ENCODE assay signal across 8 cellular contexts in the genomic region with DNA sequence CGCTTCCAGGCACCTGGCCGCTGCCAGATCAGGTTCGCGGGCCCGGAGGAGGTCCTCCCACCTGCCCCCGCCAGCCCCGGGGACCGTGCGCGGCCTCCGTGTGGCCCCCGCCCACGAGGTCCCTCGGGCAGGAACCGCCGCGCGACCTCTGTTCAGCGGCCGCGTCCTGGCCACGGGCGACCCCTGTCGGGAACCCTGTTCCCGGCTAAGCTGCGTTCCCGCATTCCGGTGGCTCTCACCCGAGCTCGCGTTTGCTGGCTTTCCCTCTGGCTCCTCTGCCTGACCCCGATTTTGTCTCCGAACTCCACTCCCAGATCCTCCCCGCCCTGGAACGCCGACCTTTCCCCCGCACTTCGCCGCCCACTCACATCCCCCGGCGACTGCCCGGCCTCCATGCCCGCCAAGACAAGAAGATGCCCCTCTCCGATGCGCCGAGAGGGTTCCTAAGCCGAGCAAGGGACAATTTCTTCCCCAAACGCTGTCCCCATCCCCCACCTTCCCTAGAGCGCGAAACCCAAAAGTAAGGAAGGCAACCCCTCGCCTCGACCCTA. TPM values are rescaled to one million over a fixed set of nuclear protein-coding genes. Genes with fewer than 3 reads are reported as not detected.
DNase-seq lines count a peak whose midpoint lies in the region; ATAC-seq and TF ChIP-seq lines count a peak whose summit lies in the region.

No MANE protein-coding gene starts in this region.

- peak overlapping the region; percentile 63 for H3K4me3 ChIP-seq in epithelial cell of proximal tubule (ENCODE audit: low read depth, low read length)

- peak; percentile 44 for TF ChIP-seq CTCF in epithelial cell of proximal tubule (conservative IDR thresholded peaks at IDR 0.05; ENCODE audit: low read depth, low read length)

- DNase-seq in KG1 (lab: John Stamatoyannopoulos, UW): peak; percentile 33
- DNase-seq in activated CD8-positive, alpha-beta memory T cell treated with anti-CD3 and anti-CD28 coated beads for 48 hours (ENCODE audit: low read depth in 2 of 3, low spot score in 2 of 3): peak; percentile 18 to 46 (median 44)
- DNase-seq in epithelial cell of proximal tubule (ENCODE audit: low read depth): no peak
- DNase-seq in mucosa of gallbladder (ENCODE audit: low spot score): peak; percentile 60
- DNase-seq in superior temporal gyrus (ENCODE audit: extremely low spot score): peak; percentile 68
- DNase-seq in foreskin melanocyte: no peak

- no peak for ATAC-seq in HG02884 (IDR thresholded peaks at IDR 0.05; ENCODE audit: unreplicated experiment)

- TF ChIP-seq POLR2A in GM18526 (IDR thresholded peaks at IDR 0.05; ENCODE audit: extremely low read depth, insufficient read length): peak; percentile 14

RNA-seq across cellular contexts. Expression of a gene that starts 2.3 kb away (rescaled TPM):
- total RNA-seq in epithelial cell of proximal tubule (1.2 and 2.4 TPM in 2 replicates), mucosa of gallbladder (19.8 TPM)

Comparison
In these comparisons a context has a peak if more than half of its experiments do, and no peak if none do; other contexts are left out.
1. DNase-seq: peak in KG1 (single experiment), activated CD8-positive, alpha-beta memory T cell treated with anti-CD3 and anti-CD28 coated beads for 48 hours (3 of 3), mucosa of gallbladder (single experiment) and superior temporal gyrus (single experiment); none in epithelial cell of proximal tubule (single experiment) and foreskin melanocyte (single experiment).